3 cellular contexts compared by ENCODE assay signal in genomic region chr16:24275413-24275812, GRCh38. TPM values are rescaled to one million over a fixed set of nuclear protein-coding genes. Genes with fewer than 3 reads are reported as not detected.
"Had no signal": no experiment of that assay in that cellular context is flagged by ENCODE, and none has a peak within 500 bp of the region (broad histone marks: within the 10 kb centered on the region; RNA-seq: fewer than 3 reads in every experiment).

No MANE protein-coding gene starts in this region.

- H3K4me3 ChIP-seq: GM12878 had no signal

- DNase-seq: GDM1, GF-D8 had no signal

RNA-seq across cellular contexts. Expression of gene CACNG3, which starts 19.3 kb away (rescaled TPM):
- total RNA-seq: GM12878 had no signal
